8 cellular contexts compared by ENCODE assay signal in the genomic region with DNA sequence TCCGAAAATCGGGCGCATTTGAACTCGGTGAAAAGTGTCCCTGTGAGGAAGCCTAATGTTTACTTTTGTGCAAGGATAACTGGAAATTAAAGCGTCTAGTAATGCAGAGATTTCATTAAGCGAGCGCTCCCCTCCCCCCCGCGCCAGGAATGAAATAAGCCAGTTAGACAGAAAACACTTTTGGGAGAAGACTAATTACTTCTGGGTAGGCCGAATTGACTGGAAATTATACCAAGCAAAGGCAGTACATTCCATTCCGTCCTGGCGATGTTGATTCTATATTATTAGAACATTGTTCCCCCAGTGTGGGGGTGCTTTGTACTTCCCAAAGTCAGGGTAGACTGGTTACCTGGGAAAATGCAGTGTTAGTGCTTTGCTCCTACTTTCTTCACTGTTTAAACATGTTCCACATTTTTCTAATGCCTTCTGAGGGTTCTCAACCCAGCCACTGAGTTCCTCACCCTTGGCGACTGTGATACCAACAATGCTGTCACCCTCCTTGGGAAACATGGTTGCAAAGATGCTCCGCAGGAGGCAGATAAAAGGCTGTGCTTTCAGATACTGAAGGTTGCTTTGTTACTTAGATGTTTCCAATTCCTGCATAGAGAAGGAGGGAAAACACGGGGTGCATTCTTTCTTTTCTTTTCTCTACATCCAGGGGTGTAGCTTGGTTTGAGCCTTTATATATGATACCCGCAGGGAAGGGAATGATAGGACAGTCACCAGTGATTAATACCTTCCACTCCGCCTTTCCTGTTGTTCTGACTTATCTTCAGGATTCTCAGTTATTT. TPM values are rescaled to one million over a fixed set of nuclear protein-coding genes. Genes with fewer than 3 reads are reported as not detected.
DNase-seq lines count a peak whose midpoint lies in the region; FAIRE-seq and TF ChIP-seq lines count a peak whose summit lies in the region.

No MANE protein-coding gene starts in this region.

- H3K4me1 Mint-ChIP-seq in activated T-cell treated with anti-CD3 and anti-CD28 coated beads, Interleukin-2, amount 50 U/mL, for 24 hours (ENCODE audit: low read depth) = peaks cover 21% of the 10 kb centered on the region
- H3K4me1 Mint-ChIP-seq in chondrocyte (ENCODE audit: low read depth) (peaks cover 54% of the 10 kb centered on the region), type B pancreatic cell (ENCODE audit: unreplicated experiment) (peaks cover 26% of the 10 kb centered on the region)

- no peaks in the 10 kb centered on the region for H3K36me3 Mint-ChIP-seq in activated T-cell treated with anti-CD3 and anti-CD28 coated beads, Interleukin-2, amount 50 U/mL, for 24 hours (ENCODE audit: low read depth)
- H3K36me3 Mint-ChIP-seq in chondrocyte (ENCODE audit: low read depth) (peaks cover 10% of the 10 kb centered on the region), type B pancreatic cell (peaks cover 9% of the 10 kb centered on the region)

- H3K4me3 Mint-ChIP-seq in activated T-cell treated with anti-CD3 and anti-CD28 coated beads, Interleukin-2, amount 50 U/mL, for 24 hours = peak overlapping the region; percentile 83
- peak overlapping the region; percentile 91 for H3K4me3 Mint-ChIP-seq in chondrocyte (ENCODE audit: unreplicated experiment)
- H3K4me3 Mint-ChIP-seq in type B pancreatic cell = peak overlapping the region; percentile 96

- no peak overlapping the region for H3K27ac Mint-ChIP-seq in activated T-cell treated with anti-CD3 and anti-CD28 coated beads, Interleukin-2, amount 50 U/mL, for 24 hours
- H3K27ac Mint-ChIP-seq in chondrocyte (ENCODE audit: unreplicated experiment) (peak overlapping the region; percentile 98), type B pancreatic cell (peak overlapping the region; percentile 89)

- WGBS in lower leg skin, 2 donors = 5 to 9% methylated on average over 17 of the region's 17 CpGs

- TF ChIP-seq CTCF in chondrocyte (IDR thresholded peaks at IDR 0.05) (no peak), lower leg skin (IDR thresholded peaks at IDR 0.05) (no peak), type B pancreatic cell (conservative IDR thresholded peaks at IDR 0.05) (no peak)

- H3K9me3 Mint-ChIP-seq in activated T-cell treated with anti-CD3 and anti-CD28 coated beads, Interleukin-2, amount 50 U/mL, for 24 hours = no peaks in the 10 kb centered on the region
- H3K9me3 Mint-ChIP-seq in chondrocyte (ENCODE audit: low read depth) = no peaks in the 10 kb centered on the region
- H3K9me3 Mint-ChIP-seq in type B pancreatic cell = no peaks in the 10 kb centered on the region

- H3K4me3 ChIP-seq in lower leg skin (ENCODE audit: low read depth, poor library complexity, severe bottlenecking) = peak overlapping the region; percentile 56

- FAIRE-seq in GM19239 (lab: Jason Lieb, UNC) = no peak

- DNase-seq in activated T-cell treated with anti-CD3 and anti-CD28 coated beads, Interleukin-2, amount 50 U/mL, for 24 hours = no peak
- no peak for DNase-seq in activated T-cell treated with anti-CD3 and anti-CD28 coated beads, Interleukin-2, amount 50 U/mL, for 1 hour
- DNase-seq in chondrocyte (ENCODE audit: low spot score) (no peak), lower leg skin (ENCODE audit: low spot score in 2 of 2) (peak in 1 of 2 donors; percentile 43), type B pancreatic cell (ENCODE audit: extremely low spot score, unreplicated experiment) (no peak), cerebellum (ENCODE audit: low spot score) (no peak), ecto neural progenitor cell (ENCODE audit: low spot score) (no peak), GM19239 (ENCODE audit: insufficient read length, low spot score) (no peak)

- intact Hi-C loops in lower leg skin (cut with DNase I; ENCODE audit: low total_unique reads) = loop anchor here (10.0 kb wide), 2 partner anchors 157 to 347 kb away; no protein-coding TSS in a partner anchor

- peaks cover 30% of the 10 kb centered on the region for H3K27me3 Mint-ChIP-seq in activated T-cell treated with anti-CD3 and anti-CD28 coated beads, Interleukin-2, amount 50 U/mL, for 24 hours
- H3K27me3 Mint-ChIP-seq in chondrocyte (ENCODE audit: low read depth) (no peaks in the 10 kb centered on the region), type B pancreatic cell (peaks cover 5% of the 10 kb centered on the region)

- no peak for TF ChIP-seq POLR2A in lower leg skin (IDR thresholded peaks at IDR 0.05)

RNA-seq across cellular contexts. Expression of a gene that starts 2.6 kb away (rescaled TPM):
- total RNA-seq in chondrocyte (194 to 296 TPM (median 295 TPM) in 3 replicates), lower leg skin (100 to 1,000 TPM; 237 to 425 (median 346) TPM), type B pancreatic cell (ENCODE audit: low replicate concordance) (90.7 and 190 TPM in 2 replicates), cerebellum (82.9 TPM)
